ENCODE assay signal across 1 cellular context in the genomic region with DNA sequence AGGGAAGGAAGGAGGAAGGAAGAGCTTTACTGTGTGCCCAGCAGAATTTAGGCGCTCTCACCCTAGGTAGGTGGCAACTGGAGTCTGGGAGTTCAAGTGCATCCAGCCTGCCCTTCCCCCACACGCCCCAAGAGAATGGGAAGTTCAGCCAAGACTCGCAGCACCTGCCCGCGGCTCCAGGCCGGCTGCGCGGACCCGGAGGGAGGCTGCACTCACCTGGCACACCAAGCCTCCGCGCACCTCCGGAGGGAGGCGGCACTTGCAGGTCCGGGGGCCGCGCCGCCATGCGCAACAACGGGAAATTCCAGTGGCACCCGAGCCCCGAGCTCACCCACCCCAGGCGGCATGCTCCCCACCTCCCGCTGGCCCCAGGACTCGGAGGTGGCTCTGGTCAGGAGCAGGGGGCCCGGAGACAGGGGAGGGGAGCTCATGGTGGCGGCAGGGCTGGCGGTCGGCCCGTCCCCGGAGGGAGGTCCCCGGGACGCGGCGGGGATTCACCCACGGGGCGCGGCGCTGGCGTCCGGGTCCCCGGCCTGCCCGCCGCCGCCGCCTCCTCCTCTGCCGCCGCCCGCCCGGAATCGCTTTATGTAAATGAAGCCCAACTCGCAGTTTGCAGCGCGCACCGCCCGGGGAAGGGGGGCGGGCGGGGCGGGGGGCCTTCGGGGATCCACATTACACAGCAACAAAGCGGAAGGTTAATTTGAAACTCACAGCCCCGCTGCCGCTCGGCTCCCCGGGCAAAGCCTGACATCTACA.
TF ChIP-seq lines count a peak whose summit lies in the region.

A gene with protein sequence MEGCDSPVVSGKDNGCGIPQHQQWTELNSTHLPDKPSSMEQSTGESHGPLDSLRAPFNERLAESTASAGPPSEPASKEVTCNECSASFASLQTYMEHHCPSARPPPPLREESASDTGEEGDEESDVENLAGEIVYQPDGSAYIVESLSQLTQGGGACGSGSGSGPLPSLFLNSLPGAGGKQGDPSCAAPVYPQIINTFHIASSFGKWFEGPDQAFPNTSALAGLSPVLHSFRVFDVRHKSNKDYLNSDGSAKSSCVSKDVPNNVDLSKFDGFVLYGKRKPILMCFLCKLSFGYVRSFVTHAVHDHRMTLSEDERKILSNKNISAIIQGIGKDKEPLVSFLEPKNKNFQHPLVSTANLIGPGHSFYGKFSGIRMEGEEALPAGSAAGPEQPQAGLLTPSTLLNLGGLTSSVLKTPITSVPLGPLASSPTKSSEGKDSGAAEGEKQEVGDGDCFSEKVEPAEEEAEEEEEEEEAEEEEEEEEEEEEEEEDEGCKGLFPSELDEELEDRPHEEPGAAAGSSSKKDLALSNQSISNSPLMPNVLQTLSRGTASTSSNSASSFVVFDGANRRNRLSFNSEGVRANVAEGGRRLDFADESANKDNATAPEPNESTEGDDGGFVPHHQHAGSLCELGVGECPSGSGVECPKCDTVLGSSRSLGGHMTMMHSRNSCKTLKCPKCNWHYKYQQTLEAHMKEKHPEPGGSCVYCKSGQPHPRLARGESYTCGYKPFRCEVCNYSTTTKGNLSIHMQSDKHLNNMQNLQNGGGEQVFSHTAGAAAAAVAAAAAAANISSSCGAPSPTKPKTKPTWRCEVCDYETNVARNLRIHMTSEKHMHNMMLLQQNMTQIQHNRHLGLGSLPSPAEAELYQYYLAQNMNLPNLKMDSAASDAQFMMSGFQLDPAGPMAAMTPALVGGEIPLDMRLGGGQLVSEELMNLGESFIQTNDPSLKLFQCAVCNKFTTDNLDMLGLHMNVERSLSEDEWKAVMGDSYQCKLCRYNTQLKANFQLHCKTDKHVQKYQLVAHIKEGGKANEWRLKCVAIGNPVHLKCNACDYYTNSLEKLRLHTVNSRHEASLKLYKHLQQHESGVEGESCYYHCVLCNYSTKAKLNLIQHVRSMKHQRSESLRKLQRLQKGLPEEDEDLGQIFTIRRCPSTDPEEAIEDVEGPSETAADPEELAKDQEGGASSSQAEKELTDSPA (N-terminal part only) (minus strand): TSS at position 593 of the 756 bp plus-strand sequence. CDS start 87,983 bp downstream, outside the sequence.

TF ChIP-seq in HCT116, 20 proteins besides CTCF, POLR2A, EP300 and RAD21 (continued from another document):
- TF ChIP-seq REST (IDR thresholded peaks at IDR 0.05; ENCODE audit: low read depth) (no peak), EZH2 (IDR thresholded peaks at IDR 0.05) (no peak), ZFX (IDR thresholded peaks at IDR 0.05) (no peak), TCF7L2 (IDR thresholded peaks at IDR 0.05; ENCODE audit: borderline replicate concordance, extremely low read depth, insufficient read depth, insufficient read length) (peak; percentile 59)
